In the genomic region with DNA sequence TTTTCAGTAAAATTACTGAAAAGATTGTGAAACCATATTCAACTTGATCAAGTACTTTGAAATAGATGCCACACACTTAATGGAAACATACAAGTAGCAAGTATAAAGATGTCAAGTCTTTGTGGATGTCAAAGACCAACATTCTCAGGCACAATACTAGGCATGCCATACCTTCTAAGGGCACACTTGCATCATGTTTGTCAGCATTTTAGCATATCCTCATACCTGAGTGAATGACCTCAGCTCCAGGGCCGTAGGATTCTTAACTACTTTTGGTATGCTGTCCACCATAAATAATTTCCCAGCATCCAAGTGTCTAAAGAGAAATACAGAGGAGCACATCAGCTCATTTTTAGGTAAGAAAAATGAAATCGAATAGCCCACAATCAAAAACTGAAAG, we compare ENCODE assay signal across 1 cellular context.
TF ChIP-seq lines count a peak whose summit lies in the region.

No MANE protein-coding gene starts in this region.

TF ChIP-seq in HepG2, 621 proteins besides CTCF, POLR2A, EP300 and RAD21:
- TF ChIP-seq CAMTA2 (CRISPR knock-in tag; IDR thresholded peaks at IDR 0.05; ENCODE audit: borderline replicate concordance) (no peak), RBM22 (optimal IDR thresholded peaks at IDR 0.05; ENCODE audit: low read length) (peak; percentile 57)
TF ChIP-seq in HepG2: peak in this region for 1.
